ENCODE assay signal across 6 cellular contexts in the genomic region with DNA sequence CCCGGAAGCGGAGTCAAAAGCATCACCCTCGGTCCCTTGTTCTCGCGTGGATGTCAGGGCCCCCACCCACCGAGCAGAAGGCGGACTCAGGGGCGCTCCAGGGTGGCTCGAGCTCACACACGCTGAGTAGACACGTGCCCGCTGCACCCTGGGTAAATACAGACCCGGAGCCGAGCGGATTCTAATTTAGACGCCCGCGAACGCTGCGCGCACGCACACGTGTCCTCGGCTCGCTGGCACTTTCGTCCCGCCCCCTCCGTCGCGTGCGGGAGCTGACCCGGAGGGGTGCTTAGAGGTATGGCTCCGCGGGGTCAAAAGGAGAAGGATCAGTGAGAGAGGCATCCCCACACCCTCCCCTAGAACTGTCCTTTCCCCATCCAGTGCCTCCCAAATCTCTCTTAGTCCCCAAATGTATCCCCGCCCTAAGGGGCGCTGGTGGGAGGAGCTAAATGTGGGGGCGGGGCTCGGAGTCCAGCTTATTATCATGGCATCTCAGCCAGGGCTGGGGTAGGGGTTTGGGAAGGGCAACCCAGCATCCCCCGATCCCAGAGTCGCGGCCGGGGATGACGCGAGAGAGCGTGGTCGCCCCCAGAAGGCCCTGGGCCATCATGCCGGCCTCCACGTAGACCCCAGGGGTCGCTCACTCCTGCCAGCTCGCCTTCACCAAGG. TPM values are rescaled to one million over a fixed set of nuclear protein-coding genes. Genes with fewer than 3 reads are reported as not detected.
A peak's percentile ranks its signal among the peaks of the same experiment; 100 is the strongest.
DNase-seq lines count a peak whose midpoint lies in the region; ATAC-seq and TF ChIP-seq lines count a peak whose summit lies in the region.

No MANE protein-coding gene starts in this region.

- H3K9me3 ChIP-seq in HCT116 (ENCODE audit: control insufficient read depth in 1 of 2, insufficient read depth in 1 of 2, low read depth in 1 of 2, low read length in 2 of 2): no peaks in the 10 kb centered on the region

- H3K27ac Mint-ChIP-seq in MCF 10A (ENCODE audit: low read depth, unreplicated experiment) (peak overlapping the region; percentile 83), neural crest cell (ENCODE audit: unreplicated experiment) (no peak overlapping the region)

- DNase-seq in HCT116 (ENCODE audit: low read depth, low spot score) (peak; percentile 77), SHP77 (lab: John Stamatoyannopoulos, UW) (peak; percentile 68 to 81), MCF 10A (ENCODE audit: unreplicated experiment) (peak; percentile 79), neural crest cell (ENCODE audit: low read depth, low spot score) (no peak)

- H3K27ac ChIP-seq in HCT116 (ENCODE audit: low read depth, low read length): peak overlapping the region; percentile 76

- ATAC-seq in HCT116 (peak; percentile 65), GM19351 (IDR thresholded peaks at IDR 0.05; ENCODE audit: unreplicated experiment) (no peak), HG03045 (IDR thresholded peaks at IDR 0.05; ENCODE audit: unreplicated experiment) (no peak)

- H3K36me3 ChIP-seq in HCT116 (ENCODE audit: control insufficient read depth in 1 of 2, insufficient read depth in 2 of 2, low read length in 2 of 2): peaks cover 2 to 18% of the 10 kb centered on the region in 2 experiments; a peak in 2 of 4 replicates

- RAD21 ChIA-PET in HCT116 (lab: Charles Lee; ENCODE audit: low non-redundant PET in 1 of 2, low total read pairs in 2 of 2, uncharacterized antibody in 2 of 2, unreplicated experiment in 2 of 2): interaction anchor here (0.6 to 1.1 kb wide), 5 partner anchors 18 to 52 kb away, joined by 3 to 6 read pairs (median 4); a partner anchor contains a TSS

- no peaks in the 10 kb centered on the region for H3K9me3 Mint-ChIP-seq in MCF 10A (ENCODE audit: unreplicated experiment)
- H3K9me3 Mint-ChIP-seq in neural crest cell: no peaks in the 10 kb centered on the region

- peak overlapping the region; percentile 49 for H2AFZ ChIP-seq in HCT116 (ENCODE audit: low read depth, low read length, poor library complexity, severe bottlenecking)

- H3K27me3 Mint-ChIP-seq in MCF 10A (ENCODE audit: insufficient read depth, unreplicated experiment) (no peaks in the 10 kb centered on the region), neural crest cell (ENCODE audit: low read depth) (peaks cover 99% of the 10 kb centered on the region)

- BruUV-seq in HCT116 (replicated peaks; lab: Mats Ljungman, UMichigan) (no TSS peak), MCF 10A (replicated peaks; lab: Mats Ljungman, UMichigan) (no TSS peak)

- peak overlapping the region; percentile 79 for H3K4me3 Mint-ChIP-seq in MCF 10A (ENCODE audit: unreplicated experiment)
- peak overlapping the region; percentile 81 for H3K4me3 Mint-ChIP-seq in neural crest cell

- TF ChIP-seq CTCF in HCT116 (IDR thresholded peaks at IDR 0.05 in 2 of 3, conservative IDR thresholded peaks at IDR 0.05 in 1 of 3; ENCODE audit: borderline replicate concordance in 1 of 3, insufficient read depth in 1 of 3, low read depth in 2 of 3, low read length in 2 of 3) (no peak), MCF 10A (IDR thresholded peaks at IDR 0.05; ENCODE audit: unreplicated experiment) (no peak), neural crest cell (conservative IDR thresholded peaks at IDR 0.05) (no peak)

- H3K4me1 Mint-ChIP-seq in MCF 10A (ENCODE audit: insufficient read depth, unreplicated experiment): peaks cover 30% of the 10 kb centered on the region
- H3K4me1 Mint-ChIP-seq in neural crest cell: peaks cover 22% of the 10 kb centered on the region

- H3K9me2 ChIP-seq in HCT116 (ENCODE audit: insufficient read depth): no peaks in the 10 kb centered on the region

- peak overlapping the region; percentile 94 for H3K9ac ChIP-seq in HCT116 (ENCODE audit: low read length)

- no peaks in the 10 kb centered on the region for H4K20me1 ChIP-seq in HCT116 (ENCODE audit: insufficient read depth)

- CTCF ChIA-PET in HCT116 (lab: Charles Lee): interaction anchor here (0.6 to 3.2 kb wide), 15 partner anchors 9 to 356 kb away, joined by 3 to 30 read pairs (median 4); a partner anchor contains a TSS
- CTCF ChIA-PET in MCF 10A (lab: Yijun Ruan, JAX): interaction anchor here (1.3 kb wide), 1 partner anchor 13 kb away, joined by 4 read pairs; no protein-coding TSS in a partner anchor

- TF ChIP-seq RAD21 in HCT116 (IDR thresholded peaks at IDR 0.05; ENCODE audit: low read depth): no peak

- intact Hi-C loops in HCT116 (cut with micrococcal nuclease): loop anchor here (2.0 kb wide), 1 partner anchor 44 kb away; a partner anchor contains a TSS
- intact Hi-C loops in MCF 10A (cut with micrococcal nuclease): loop anchor here (1.0 to 2.0 kb wide), 2 partner anchors 44 to 93 kb away; a partner anchor contains a TSS

- H3K79me2 ChIP-seq in HCT116 (ENCODE audit: insufficient read depth, low read length): peaks cover 16% of the 10 kb centered on the region; the same call in 1 of the 2 replicates

- peak overlapping the region; percentile 100 for H3K4me2 ChIP-seq in HCT116 (ENCODE audit: low read length)

- POLR2A ChIA-PET in HCT116 (lab: Charles Lee): interaction anchor here (0.6 to 2.6 kb wide), 19 partner anchors 9 to 819 kb away, joined by 3 to 26 read pairs (median 4); a partner anchor contains a TSS
- POLR2A ChIA-PET in MCF 10A (lab: Yijun Ruan, JAX): interaction anchor here (1.2 to 1.3 kb wide), 3 partner anchors 26 to 44 kb away, joined by 3 to 5 read pairs (median 4); a partner anchor contains a TSS

- peaks cover 13 to 60% of the 10 kb centered on the region in 2 experiments for H3K4me1 ChIP-seq in HCT116 (ENCODE audit: control insufficient read depth in 1 of 2, insufficient read depth in 2 of 2, low read length in 2 of 2)

- H3K27me3 ChIP-seq in HCT116 (ENCODE audit: insufficient read depth, low read length): no peaks in the 10 kb centered on the region

- H3K36me3 Mint-ChIP-seq in MCF 10A (ENCODE audit: insufficient read depth, unreplicated experiment): peaks cover 5% of the 10 kb centered on the region
- no peaks in the 10 kb centered on the region for H3K36me3 Mint-ChIP-seq in neural crest cell (ENCODE audit: low read depth)

- no peak for TF ChIP-seq POLR2A in HCT116 (IDR thresholded peaks at IDR 0.05; ENCODE audit: borderline replicate concordance, extremely low read depth, insufficient read depth, insufficient read length)

- peak overlapping the region; percentile 77 to 91 for H3K4me3 ChIP-seq in HCT116 (replicated peaks in 1 of 2; ENCODE audit: low read depth in 1 of 2, low read length in 2 of 2)

TF ChIP-seq in HCT116, 20 proteins besides CTCF, POLR2A, EP300 and RAD21:
- TF ChIP-seq SIN3A (IDR thresholded peaks at IDR 0.05; ENCODE audit: low read depth) (peak; percentile 88), POLR2AphosphoS5 (IDR thresholded peaks at IDR 0.05; ENCODE audit: low read depth, low read length) (peak; percentile 38), ELF1 (IDR thresholded peaks at IDR 0.05; ENCODE audit: borderline replicate concordance, low read depth) (no peak), EZH2 (IDR thresholded peaks at IDR 0.05) (no peak), SP1 (IDR thresholded peaks at IDR 0.05; ENCODE audit: low read depth) (peak; percentile 48; the same call in 1 of the 2 replicates), EZH2phosphoT487 (IDR thresholded peaks at IDR 0.05; ENCODE audit: borderline replicate concordance) (no peak)
- TF ChIP-seq, protein P1, sequence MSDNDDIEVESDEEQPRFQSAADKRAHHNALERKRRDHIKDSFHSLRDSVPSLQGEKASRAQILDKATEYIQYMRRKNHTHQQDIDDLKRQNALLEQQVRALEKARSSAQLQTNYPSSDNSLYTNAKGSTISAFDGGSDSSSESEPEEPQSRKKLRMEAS (IDR thresholded peaks at IDR 0.05): peak; percentile 96
- TF ChIP-seq, protein P2, sequence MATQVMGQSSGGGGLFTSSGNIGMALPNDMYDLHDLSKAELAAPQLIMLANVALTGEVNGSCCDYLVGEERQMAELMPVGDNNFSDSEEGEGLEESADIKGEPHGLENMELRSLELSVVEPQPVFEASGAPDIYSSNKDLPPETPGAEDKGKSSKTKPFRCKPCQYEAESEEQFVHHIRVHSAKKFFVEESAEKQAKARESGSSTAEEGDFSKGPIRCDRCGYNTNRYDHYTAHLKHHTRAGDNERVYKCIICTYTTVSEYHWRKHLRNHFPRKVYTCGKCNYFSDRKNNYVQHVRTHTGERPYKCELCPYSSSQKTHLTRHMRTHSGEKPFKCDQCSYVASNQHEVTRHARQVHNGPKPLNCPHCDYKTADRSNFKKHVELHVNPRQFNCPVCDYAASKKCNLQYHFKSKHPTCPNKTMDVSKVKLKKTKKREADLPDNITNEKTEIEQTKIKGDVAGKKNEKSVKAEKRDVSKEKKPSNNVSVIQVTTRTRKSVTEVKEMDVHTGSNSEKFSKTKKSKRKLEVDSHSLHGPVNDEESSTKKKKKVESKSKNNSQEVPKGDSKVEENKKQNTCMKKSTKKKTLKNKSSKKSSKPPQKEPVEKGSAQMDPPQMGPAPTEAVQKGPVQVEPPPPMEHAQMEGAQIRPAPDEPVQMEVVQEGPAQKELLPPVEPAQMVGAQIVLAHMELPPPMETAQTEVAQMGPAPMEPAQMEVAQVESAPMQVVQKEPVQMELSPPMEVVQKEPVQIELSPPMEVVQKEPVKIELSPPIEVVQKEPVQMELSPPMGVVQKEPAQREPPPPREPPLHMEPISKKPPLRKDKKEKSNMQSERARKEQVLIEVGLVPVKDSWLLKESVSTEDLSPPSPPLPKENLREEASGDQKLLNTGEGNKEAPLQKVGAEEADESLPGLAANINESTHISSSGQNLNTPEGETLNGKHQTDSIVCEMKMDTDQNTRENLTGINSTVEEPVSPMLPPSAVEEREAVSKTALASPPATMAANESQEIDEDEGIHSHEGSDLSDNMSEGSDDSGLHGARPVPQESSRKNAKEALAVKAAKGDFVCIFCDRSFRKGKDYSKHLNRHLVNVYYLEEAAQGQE (IDR thresholded peaks at IDR 0.05; ENCODE audit: low read depth): no peak

RNA-seq across cellular contexts. Expression of a gene that starts 0.5 kb away (rescaled TPM):
- total RNA-seq in HCT116 (2021; ENCODE audit: unreplicated experiment): 53.9 TPM
- 24.7 and 25.2 TPM in 2 replicates for polyA plus RNA-seq in HCT116 (2012)
- 4.7 and 7.7 TPM in 2 replicates for total RNA-seq in MCF 10A (2022)
- total RNA-seq in neural crest cell: not detected in 2 replicates

RNA-seq across cellular contexts. Expression of a gene that starts 2.5 kb away (rescaled TPM):
- total RNA-seq in HCT116 (2021; ENCODE audit: unreplicated experiment) (not detected), MCF 10A (2022) (not detected in 2 replicates), neural crest cell (not detected in 2 replicates)
- polyA plus RNA-seq in HCT116 (2012): not detected in 2 replicates

RNA-seq across cellular contexts. Expression of a gene that starts 18.4 kb away (rescaled TPM):
- total RNA-seq in HCT116 (2021; ENCODE audit: unreplicated experiment): 5.0 TPM
- polyA plus RNA-seq in HCT116 (2012): 4.9 and 5.8 TPM in 2 replicates
- 3.3 and 4.6 TPM in 2 replicates for total RNA-seq in MCF 10A (2022)
- 0.14 and 0.23 TPM in 2 replicates for total RNA-seq in neural crest cell

RNA-seq across cellular contexts. Expression of a gene that starts 20.3 kb away (rescaled TPM):
- total RNA-seq in HCT116 (2021; ENCODE audit: unreplicated experiment) (5.0 TPM), MCF 10A (2022) (3.8 and 4.9 TPM in 2 replicates), neural crest cell (10.4 and 11.3 TPM in 2 replicates)
- polyA plus RNA-seq in HCT116 (2012): 1.7 and 2.6 TPM in 2 replicates

RNA-seq across cellular contexts. Expression of a gene that starts 26.5 kb away (rescaled TPM):
- total RNA-seq in HCT116 (2021; ENCODE audit: unreplicated experiment) (21.0 TPM), MCF 10A (2022) (30.2 and 30.3 TPM in 2 replicates), neural crest cell (20.0 and 22.5 TPM in 2 replicates)
- polyA plus RNA-seq in HCT116 (2012): 20.2 and 21.5 TPM in 2 replicates
